In the genomic region with DNA sequence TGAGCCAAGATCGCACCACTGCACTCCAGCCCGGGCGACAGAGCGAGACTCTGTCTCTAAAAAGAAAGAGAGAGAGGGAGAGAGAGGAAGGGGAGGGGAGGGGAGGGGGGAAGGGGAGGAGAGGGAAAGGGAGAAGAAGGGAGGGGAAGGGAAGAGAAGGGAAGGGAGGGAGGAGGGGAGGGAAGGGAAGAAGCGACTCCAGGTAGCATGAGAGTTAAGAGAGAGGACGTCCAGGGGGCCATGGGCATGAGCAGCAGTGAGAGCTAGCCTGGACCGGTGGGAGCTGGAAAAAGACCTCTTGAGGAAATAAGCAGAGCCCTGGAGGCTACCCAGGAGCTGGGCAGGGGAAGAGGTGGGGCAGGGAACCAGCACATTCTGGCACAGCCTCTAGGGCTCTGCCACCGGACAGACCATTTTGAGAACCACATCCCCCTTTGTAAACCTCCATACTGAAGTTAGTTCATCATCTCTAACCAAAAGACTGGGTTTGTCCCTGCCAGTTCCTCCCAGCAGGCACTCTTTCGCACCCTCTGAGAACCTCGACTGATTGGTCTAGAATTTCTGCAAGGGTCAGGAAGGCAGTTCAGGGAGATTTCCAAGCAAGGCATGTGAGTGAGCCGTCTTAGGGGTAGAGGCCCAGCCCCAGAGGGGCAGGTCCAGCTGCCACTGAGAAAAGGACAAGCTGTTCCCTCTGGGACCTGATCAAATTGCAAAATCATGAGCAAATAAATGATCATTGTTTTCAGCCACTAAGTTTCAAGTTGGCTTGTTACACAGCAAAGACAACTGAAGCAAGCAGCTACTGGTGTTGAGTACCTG, we compare ENCODE assay signal across 10 cellular contexts. TPM values are rescaled to one million over a fixed set of nuclear protein-coding genes. Genes with fewer than 3 reads are reported as not detected.
A peak's percentile ranks its signal among the peaks of the same experiment; 100 is the strongest.
DNase-seq lines count a peak whose midpoint lies in the region; ATAC-seq and TF ChIP-seq lines count a peak whose summit lies in the region.
"Had no signal": no experiment of that assay in that cellular context is flagged by ENCODE, and none has a peak within 500 bp of the region (broad histone marks: within the 10 kb centered on the region; RNA-seq: fewer than 3 reads in every experiment).

No MANE protein-coding gene starts in this region.

- no peak overlapping the region for H3K27ac ChIP-seq in neuronal stem cell (replicated peaks; ENCODE audit: low read length)
- H3K27ac ChIP-seq in CD8-positive, alpha-beta T cell (ENCODE audit: low read depth, low read length), result no peak overlapping the region

- intact Hi-C loops in CD8-positive, alpha-beta T cell (cut with DNase I, micrococcal nuclease), result no loop called here

- no peaks in the 10 kb centered on the region for H3K79me1 ChIP-seq in neuronal stem cell (ENCODE audit: low read depth, low read length)

- no peak overlapping the region for H3K4ac ChIP-seq in neuronal stem cell (ENCODE audit: low read length)

- peak overlapping the region; percentile 81 for H3K18ac ChIP-seq in neuronal stem cell (ENCODE audit: low read length)

- peak overlapping the region in 1 of 2 donors; percentile 93 for H3K27ac Mint-ChIP-seq in stimulated activated naive CD8-positive, alpha-beta T cell treated with anti-CD3 and anti-CD28 coated beads, Interleukin-15, amount 100 ng/mL, for 72 hours
- no peak overlapping the region for H3K27ac Mint-ChIP-seq in CD8-positive, alpha-beta T cell

- DNase-seq in stimulated activated naive CD8-positive, alpha-beta T cell treated with anti-CD3 and anti-CD28 coated beads, Interleukin-15, Interleukin-2, amounts not matched to agents 100 U/mL and 50 U/mL, for 24 hours, result no peak
- no peak for DNase-seq in stimulated activated naive CD8-positive, alpha-beta T cell treated with anti-CD3 and anti-CD28 coated beads, Interleukin-15, amount 100 ng/mL, for 72 hours
- DNase-seq in foreskin fibroblast (peak; percentile 48 to 58), neuronal stem cell (ENCODE audit: low spot score) (no peak), HEK293T (ENCODE audit: extremely low spot score) (no peak), A172 (ENCODE audit: low spot score) (no peak), NOMO-1 treated with DMSO at 0.1 percent for 48 hours (lab: John Stamatoyannopoulos, UW; ENCODE audit: unreplicated experiment) (no peak)
- no peak for DNase-seq in CD8-positive, alpha-beta T cell
- DNase-seq: NCI-H2171; stimulated activated CD4-positive, alpha-beta T cell treated with anti-CD3 and anti-CD28 coated beads, Interleukin-15, amount 100 ng/mL, for 24 hours had no signal

- no peak overlapping the region for H3K4me2 ChIP-seq in neuronal stem cell (ENCODE audit: insufficient read depth, low read length, poor library complexity, severe bottlenecking)

- H4K8ac ChIP-seq in neuronal stem cell (ENCODE audit: low read depth, low read length), result no peak overlapping the region

- ATAC-seq in stimulated activated naive CD8-positive, alpha-beta T cell treated with anti-CD3 and anti-CD28 coated beads, Interleukin-15, Interleukin-2, amounts not matched to agents 100 U/mL and 50 U/mL, for 24 hours, result peak; percentile 40
- ATAC-seq in stimulated activated naive CD8-positive, alpha-beta T cell treated with anti-CD3 and anti-CD28 coated beads, Interleukin-15, amount 100 ng/mL, for 72 hours, result no peak
- no peak for ATAC-seq in CD8-positive, alpha-beta T cell

- peak overlapping the region; percentile 33 for H2AK5ac ChIP-seq in neuronal stem cell (ENCODE audit: low read depth, low read length)

- POLR2A ChIA-PET in HEK293T (lab: Yijun Ruan, JAX), result interaction anchor here (2.5 kb wide), 1 partner anchor 12 kb away, joined by 10 read pairs; the partner anchor contains the start of genes NAIF1 and SLC25A25
- POLR2A ChIA-PET in CD8-positive, alpha-beta T cell (lab: Charles Lee), result interaction anchor here (0.8 kb wide), 1 partner anchor 12 kb away, joined by 3 read pairs; the partner anchor contains the start of gene NAIF1

- H2BK120ac ChIP-seq in neuronal stem cell (ENCODE audit: low read depth, low read length), result no peak overlapping the region

- no peaks in the 10 kb centered on the region for H3K36me3 ChIP-seq in neuronal stem cell (replicated peaks in 1 of 2; ENCODE audit: control insufficient read depth in 2 of 2, insufficient read depth in 2 of 2, low read length in 2 of 2)
- H3K36me3 ChIP-seq in CD8-positive, alpha-beta T cell (ENCODE audit: insufficient read depth, low read length), result no peaks in the 10 kb centered on the region

- no peaks in the 10 kb centered on the region for H3K27me3 Mint-ChIP-seq in stimulated activated naive CD8-positive, alpha-beta T cell treated with anti-CD3 and anti-CD28 coated beads, Interleukin-15, amount 100 ng/mL, for 72 hours
- H3K27me3 Mint-ChIP-seq in CD8-positive, alpha-beta T cell (ENCODE audit: low read depth), result no peaks in the 10 kb centered on the region

- no peak overlapping the region for H3K9ac ChIP-seq in neuronal stem cell (ENCODE audit: low read depth, low read length, poor library complexity)

- H2BK12ac ChIP-seq in neuronal stem cell (ENCODE audit: low read length), result no peak overlapping the region

- H3K23ac ChIP-seq in neuronal stem cell (ENCODE audit: low read depth, low read length, poor library complexity), result peak overlapping the region; percentile 67

- H2BK15ac ChIP-seq in neuronal stem cell (ENCODE audit: low read length), result peak overlapping the region; percentile 27

- no peaks in the 10 kb centered on the region for H3K9me3 Mint-ChIP-seq in stimulated activated naive CD8-positive, alpha-beta T cell treated with anti-CD3 and anti-CD28 coated beads, Interleukin-15, amount 100 ng/mL, for 72 hours
- no peaks in the 10 kb centered on the region for H3K9me3 Mint-ChIP-seq in CD8-positive, alpha-beta T cell

- H3K4me1 ChIP-seq in neuronal stem cell (ENCODE audit: control insufficient read depth in 2 of 2, insufficient read depth in 1 of 2, low read depth in 1 of 2, low read length in 2 of 2), result peaks cover 12 to 18% of the 10 kb centered on the region in 2 donors
- H3K4me1 ChIP-seq in CD8-positive, alpha-beta T cell (ENCODE audit: insufficient read depth, low read length), result peaks cover 3% of the 10 kb centered on the region

- no peak overlapping the region for H2BK5ac ChIP-seq in neuronal stem cell (ENCODE audit: low read length)

- peaks cover 0 to 4% (median 0%) of the 10 kb centered on the region in 3 experiments for H3K27me3 ChIP-seq in neuronal stem cell (ENCODE audit: control insufficient read depth in 3 of 3, insufficient read depth in 3 of 3, low read depth in 1 of 3, low read length in 3 of 3)
- no peaks in the 10 kb centered on the region for H3K27me3 ChIP-seq in CD8-positive, alpha-beta T cell (ENCODE audit: insufficient read depth, low read length)

- no peak for TF ChIP-seq CTCF in foreskin fibroblast (IDR thresholded peaks at IDR 0.05; ENCODE audit: low read depth, low read length)
- TF ChIP-seq CTCF in CD8-positive, alpha-beta T cell (IDR thresholded peaks at IDR 0.05), result no peak

- no peaks in the 10 kb centered on the region for H3K9me3 ChIP-seq in neuronal stem cell (replicated peaks in 1 of 2; ENCODE audit: control insufficient read depth in 2 of 2, insufficient read depth in 1 of 2, low read depth in 1 of 2, low read length in 2 of 2)
- H3K9me3 ChIP-seq in CD8-positive, alpha-beta T cell (ENCODE audit: low read length), result no peaks in the 10 kb centered on the region

- no peak overlapping the region for H4K91ac ChIP-seq in neuronal stem cell (ENCODE audit: low read depth, low read length, poor library complexity)

- CTCF ChIA-PET in HEK293T (lab: Yijun Ruan, JAX), result interaction anchor here (2.1 kb wide), 1 partner anchor 62 kb away, joined by 4 read pairs; no protein-coding TSS in a partner anchor
- CTCF ChIA-PET in CD8-positive, alpha-beta T cell (lab: Charles Lee), result interaction anchor here (0.8 to 2.9 kb wide), 5 partner anchors 9 to 101 kb away, joined by 3 to 15 read pairs (median 4); no protein-coding TSS in a partner anchor

- no peaks in the 10 kb centered on the region for H3K36me3 Mint-ChIP-seq in CD8-positive, alpha-beta T cell

- no peak overlapping the region for H3K14ac ChIP-seq in neuronal stem cell (ENCODE audit: low read length)

- H2AFZ ChIP-seq in neuronal stem cell (ENCODE audit: low read length), result peak overlapping the region; percentile 74

- H3K4me3 Mint-ChIP-seq in stimulated activated naive CD8-positive, alpha-beta T cell treated with anti-CD3 and anti-CD28 coated beads, Interleukin-15, amount 100 ng/mL, for 72 hours, result no peak overlapping the region
- H3K4me3 Mint-ChIP-seq in CD8-positive, alpha-beta T cell, result no peak overlapping the region

- WGBS in neuronal stem cell (ENCODE audit: extremely low coverage in 2 of 2, insufficient read length in 2 of 2, insufficient replicate concordance in 1 of 2), 2 donors, result no CpG with 5 or more reads among the region's 11 CpGs

- no peaks in the 10 kb centered on the region for H3K4me1 Mint-ChIP-seq in stimulated activated naive CD8-positive, alpha-beta T cell treated with anti-CD3 and anti-CD28 coated beads, Interleukin-15, amount 100 ng/mL, for 72 hours
- no peaks in the 10 kb centered on the region for H3K4me1 Mint-ChIP-seq in CD8-positive, alpha-beta T cell (ENCODE audit: low read depth)

- H3K4me3 ChIP-seq in foreskin fibroblast (ENCODE audit: low read depth in 1 of 2, low read length in 2 of 2) (no peak overlapping the region), neuronal stem cell (ENCODE audit: low read length in 2 of 2) (no peak overlapping the region)
- H3K4me3 ChIP-seq in CD8-positive, alpha-beta T cell (ENCODE audit: low read depth, low read length), result no peak overlapping the region

TF ChIP-seq in HEK293T, 16 proteins besides CTCF, POLR2A, EP300 and RAD21:
- TF ChIP-seq SP1 (IDR thresholded peaks at IDR 0.05), result no peak
- TF ChIP-seq FOXA1 (IDR thresholded peaks at IDR 0.05), result no peak
- TF ChIP-seq BHLHE40 (IDR thresholded peaks at IDR 0.05; ENCODE audit: borderline replicate concordance), result no peak
- no peak for TF ChIP-seq LEF1 (IDR thresholded peaks at IDR 0.05; ENCODE audit: borderline replicate concordance)
- no peak for TF ChIP-seq ELF4 (IDR thresholded peaks at IDR 0.05)
- no peak for TF ChIP-seq FOXM1 (IDR thresholded peaks at IDR 0.05; ENCODE audit: borderline replicate concordance)
- no peak for TF ChIP-seq ARNT (IDR thresholded peaks at IDR 0.05)
- TF ChIP-seq L3MBTL2 (conservative IDR thresholded peaks at IDR 0.05), result no peak

RNA-seq across cellular contexts. Expression of gene NAIF1, which starts 11.7 kb away (rescaled TPM):
- polyA plus RNA-seq in neuronal stem cell (2013, experiment 1 of 2), result 6.9 TPM
- 7.8 TPM for polyA plus RNA-seq in neuronal stem cell (2013, experiment 2 of 2)
- total RNA-seq in CD8-positive, alpha-beta T cell, result 10 to 100 TPM; 14.4 to 15.0 TPM
- 14.1 and 15.7 TPM in 2 replicates for total RNA-seq in A172 (2014; rRNA removed; shearing (Covaris generic))

RNA-seq across cellular contexts. Expression of gene SLC25A25, which starts 12.6 kb away (rescaled TPM):
- 7.8 TPM for polyA plus RNA-seq in neuronal stem cell (2013, experiment 1 of 2)
- polyA plus RNA-seq in neuronal stem cell (2013, experiment 2 of 2), result 7.4 TPM
- 10 to 100 TPM; 12.1 to 12.2 TPM for total RNA-seq in CD8-positive, alpha-beta T cell
- 27.8 and 32.7 TPM in 2 replicates for total RNA-seq in A172 (2014; rRNA removed; shearing (Covaris generic))

Comparison
In these comparisons a context has a peak if more than half of its experiments do, and no peak if none do; other contexts are left out.
1. DNase-seq: peak in foreskin fibroblast (2 of 2); none in stimulated activated naive CD8-positive, alpha-beta T cell treated with anti-CD3 and anti-CD28 coated beads, Interleukin-15, Interleukin-2, amounts not matched to agents 100 U/mL and 50 U/mL, for 24 hours (single experiment), stimulated activated naive CD8-positive, alpha-beta T cell treated with anti-CD3 and anti-CD28 coated beads, Interleukin-15, amount 100 ng/mL, for 72 hours (0 of 2), neuronal stem cell (single experiment), HEK293T (single experiment), CD8-positive, alpha-beta T cell (0 of 7), A172 (single experiment) and NOMO-1 treated with DMSO at 0.1 percent for 48 hours (single experiment).